In genomic region chr5:173763410-173763809, GRCh38 we compare ENCODE assay signal across 12 cellular contexts.
"Had no signal": no experiment of that assay in that cellular context is flagged by ENCODE, and none has a peak within 500 bp of the region (broad histone marks: within the 10 kb centered on the region; RNA-seq: fewer than 3 reads in every experiment).

No MANE protein-coding gene starts in this region.

- H3K36me3 ChIP-seq: gastroesophageal sphincter, heart right ventricle, neutrophil had no signal

- H3K27ac ChIP-seq: neutrophil, testis had no signal

- ATAC-seq: gastroesophageal sphincter; heart right ventricle; naive thymus-derived CD4-positive, alpha-beta T cell had no signal

- H3K4me3 ChIP-seq: gastroesophageal sphincter, heart right ventricle, testis had no signal

- H3K9me3 ChIP-seq: gastroesophageal sphincter, heart right ventricle, neutrophil, testis had no signal

- DNase-seq: activated CD4-positive, alpha-beta T cell treated with anti-CD3 and anti-CD28 coated beads, Interleukin-2, amount 50 U/mL, for 1 hour; activated CD8-positive, alpha-beta memory T cell treated with anti-CD3 and anti-CD28 coated beads for 24 hours; activated naive CD8-positive, alpha-beta T cell treated with anti-CD3 and anti-CD28 coated beads for 36 hours; cerebellar nuclear complex; heart right ventricle; mammary epithelial cell; naive thymus-derived CD4-positive, alpha-beta T cell; retina; T-helper 9 cell; testis had no signal

- H3K27me3 ChIP-seq: gastroesophageal sphincter, heart right ventricle, neutrophil, testis had no signal
